ENCODE assay signal across 30 cellular contexts in the genomic region with DNA sequence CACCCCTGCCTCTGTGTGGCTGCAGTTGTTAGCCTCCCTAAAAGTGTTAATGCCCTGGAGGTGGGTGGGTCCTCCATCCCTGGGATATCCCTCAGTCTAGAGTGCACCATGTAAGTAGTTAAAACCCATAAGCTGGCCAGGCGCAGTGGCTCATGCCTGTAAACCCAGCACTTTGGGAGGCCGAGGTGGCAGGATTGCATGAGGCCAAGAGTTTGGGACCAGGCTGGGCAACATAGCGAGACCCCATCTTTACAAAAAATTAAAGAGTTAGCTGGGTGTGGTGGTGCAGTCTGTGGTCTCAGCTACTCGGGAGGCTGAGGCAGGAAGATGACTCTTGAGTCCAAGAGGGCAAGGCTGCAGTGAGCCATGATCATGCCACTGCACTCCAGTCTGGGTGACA. TPM values are rescaled to one million over a fixed set of nuclear protein-coding genes. Genes with fewer than 3 reads are reported as not detected.
"Had no signal": no experiment of that assay in that cellular context is flagged by ENCODE, and none has a peak within 500 bp of the region (broad histone marks: within the 10 kb centered on the region; RNA-seq: fewer than 3 reads in every experiment).

No MANE protein-coding gene starts in this region.

- ATAC-seq: activated CD8-positive, alpha-beta memory T cell treated with anti-CD3 and anti-CD28 coated beads, Interleukin-2, amount 10 ng/mL, durations not matched to agents 7 days and 5 days; activated naive CD4-positive, alpha-beta T cell treated with anti-CD3 and anti-CD28 coated beads, Interleukin-2, amount 50 U/mL, for 72 hours; activated naive CD8-positive, alpha-beta T cell treated with anti-CD3 and anti-CD28 coated beads, Interleukin-2, amount 50 U/mL, for 24 hours; body of pancreas; SK-N-SH treated with all-trans-retinoic acid at 6 μM for 48 hours had no signal

- H3K9me3 Mint-ChIP-seq: activated B cell treated with CpG ODN at 0.5 μM for 24 hours; activated CD4-positive, alpha-beta T cell treated with anti-CD3 and anti-CD28 coated beads, Interleukin-2, amount 10 ng/mL, durations not matched to agents 24 days and 14 days; activated naive CD4-positive, alpha-beta T cell treated with anti-CD3 and anti-CD28 coated beads, Interleukin-2, amount 50 U/mL, for 72 hours; activated naive CD8-positive, alpha-beta T cell treated with anti-CD3 and anti-CD28 coated beads, Interleukin-2, amount 50 U/mL, for 24 hours; activated T-cell treated with anti-CD3 and anti-CD28 coated beads, Interleukin-2, amount 50 U/mL, for 24 hours; activated T-helper 1 cell treated with anti-CD3 and anti-CD28 coated beads, Interleukin-12 subunit alpha, Interleukin-12 subunit beta, Interleukin-2, Interleukin-4 antibody, amounts not matched to agents 30 ng/mL and 10 ng/mL and 1 ng/mL, durations not matched to agents 14 hours and 24 hours and 36 hours had no signal

- H3K27ac ChIP-seq: ascending aorta, body of pancreas, SJSA1 had no signal

- H3K4me3 ChIP-seq: ascending aorta, body of pancreas, MG63, SJSA1 had no signal

- H3K36me3 ChIP-seq: ascending aorta, MG63, SJSA1 had no signal

- H3K4me3 Mint-ChIP-seq: activated B cell treated with CpG ODN at 0.5 μM for 24 hours; activated CD4-positive, alpha-beta T cell treated with anti-CD3 and anti-CD28 coated beads, Interleukin-2, amount 10 ng/mL, durations not matched to agents 24 days and 14 days; activated CD8-positive, alpha-beta memory T cell treated with anti-CD3 and anti-CD28 coated beads, Interleukin-2, amount 10 ng/mL, durations not matched to agents 7 days and 5 days; activated naive CD8-positive, alpha-beta T cell treated with anti-CD3 and anti-CD28 coated beads, Interleukin-2, amount 50 U/mL, for 24 hours; activated T-cell treated with anti-CD3 and anti-CD28 coated beads, Interleukin-2, amount 50 U/mL, for 24 hours; activated T-helper 1 cell treated with anti-CD3 and anti-CD28 coated beads, Interleukin-12 subunit alpha, Interleukin-12 subunit beta, Interleukin-2, Interleukin-4 antibody, amounts not matched to agents 30 ng/mL and 10 ng/mL and 1 ng/mL, durations not matched to agents 14 hours and 24 hours and 36 hours had no signal

- H3K27ac Mint-ChIP-seq: activated B cell treated with CpG ODN at 0.5 μM for 24 hours; activated CD4-positive, alpha-beta T cell treated with anti-CD3 and anti-CD28 coated beads, Interleukin-2, amount 10 ng/mL, durations not matched to agents 24 days and 14 days; activated CD8-positive, alpha-beta memory T cell treated with anti-CD3 and anti-CD28 coated beads, Interleukin-2, amount 10 ng/mL, durations not matched to agents 7 days and 5 days; activated naive CD4-positive, alpha-beta T cell treated with anti-CD3 and anti-CD28 coated beads, Interleukin-2, amount 50 U/mL, for 72 hours; activated naive CD8-positive, alpha-beta T cell treated with anti-CD3 and anti-CD28 coated beads, Interleukin-2, amount 50 U/mL, for 24 hours; activated T-cell treated with anti-CD3 and anti-CD28 coated beads, Interleukin-2, amount 50 U/mL, for 24 hours; activated T-helper 1 cell treated with anti-CD3 and anti-CD28 coated beads, Interleukin-12 subunit alpha, Interleukin-12 subunit beta, Interleukin-2, Interleukin-4 antibody, amounts not matched to agents 30 ng/mL and 10 ng/mL and 1 ng/mL, durations not matched to agents 14 hours and 24 hours and 36 hours had no signal

- H3K36me3 Mint-ChIP-seq: activated CD8-positive, alpha-beta memory T cell treated with anti-CD3 and anti-CD28 coated beads, Interleukin-2, amount 10 ng/mL, durations not matched to agents 7 days and 5 days; activated naive CD4-positive, alpha-beta T cell treated with anti-CD3 and anti-CD28 coated beads, Interleukin-2, amount 50 U/mL, for 72 hours had no signal

- H3K9me3 ChIP-seq: ascending aorta, body of pancreas, MG63, SJSA1 had no signal

- DNase-seq: activated B cell treated with CpG ODN at 0.5 μM for 24 hours; activated CD4-positive, alpha-beta T cell treated with anti-CD3 and anti-CD28 coated beads for 1 hour; activated CD4-positive, alpha-beta T cell treated with anti-CD3 and anti-CD28 coated beads, Interleukin-2, amount 10 ng/mL, durations not matched to agents 24 days and 14 days; activated CD4-positive, alpha-beta T cell treated with anti-CD3 and anti-CD28 coated beads, Interleukin-2, amount 50 U/mL, for 48 hours; activated CD8-positive, alpha-beta memory T cell treated with anti-CD3 and anti-CD28 coated beads, Interleukin-2, amount 10 ng/mL, durations not matched to agents 7 days and 5 days; activated effector memory CD4-positive, alpha-beta T cell treated with Interleukin-2 at 50 U/mL for 16 hours; activated naive CD4-positive, alpha-beta T cell; activated naive CD8-positive, alpha-beta T cell treated with anti-CD3 and anti-CD28 coated beads, Interleukin-2, amount 50 U/mL, for 24 hours; activated T-cell treated with anti-CD3 and anti-CD28 coated beads, Interleukin-2, amount 50 U/mL, for 24 hours; amniotic stem cell; body of pancreas; central memory CD4-positive, alpha-beta T cell; MG63; NCI-H1105; NCI-H1436; NCI-H1694 treated with DMSO at 0.1 percent for 48 hours; NCI-H2029 treated with DMSO at 0.1 percent for 48 hours; NCI-H345; NCI-H510A treated with DMSO at 0.1 percent for 48 hours; NCI-H69; SHP77; SW 1271 had no signal

- H3K4me1 Mint-ChIP-seq: activated naive CD8-positive, alpha-beta T cell treated with anti-CD3 and anti-CD28 coated beads, Interleukin-2, amount 50 U/mL, for 24 hours had no signal

- H3K27me3 Mint-ChIP-seq: activated CD4-positive, alpha-beta T cell treated with anti-CD3 and anti-CD28 coated beads, Interleukin-2, amount 10 ng/mL, durations not matched to agents 24 days and 14 days; activated naive CD8-positive, alpha-beta T cell treated with anti-CD3 and anti-CD28 coated beads, Interleukin-2, amount 50 U/mL, for 24 hours had no signal

- H3K27me3 ChIP-seq: ascending aorta, body of pancreas, MG63, SJSA1 had no signal

RNA-seq across cellular contexts. Expression of a gene that starts 10.3 kb away (rescaled TPM):
- total RNA-seq: activated B cell treated with CpG ODN at 0.5 μM for 24 hours; activated CD4-positive, alpha-beta T cell treated with anti-CD3 and anti-CD28 coated beads, Interleukin-2, amount 10 ng/mL, durations not matched to agents 24 days and 14 days; activated CD8-positive, alpha-beta memory T cell treated with anti-CD3 and anti-CD28 coated beads, Interleukin-2, amount 10 ng/mL, durations not matched to agents 7 days and 5 days; activated naive CD4-positive, alpha-beta T cell treated with anti-CD3 and anti-CD28 coated beads, Interleukin-2, amount 50 U/mL, for 72 hours; activated T-helper 1 cell treated with anti-CD3 and anti-CD28 coated beads, Interleukin-12 subunit alpha, Interleukin-12 subunit beta, Interleukin-2, Interleukin-4 antibody, amounts not matched to agents 30 ng/mL and 10 ng/mL and 1 ng/mL, durations not matched to agents 14 hours and 24 hours and 36 hours; bronchial epithelial cell; chondrocyte; T-helper 1 cell treated with Interleukin-12 subunit alpha and Interleukin-12 subunit beta and Interleukin-4 antibody, amounts not matched to agents 30 ng/mL and 1 ng/mL, for 36 hours had no signal

RNA-seq across cellular contexts. Expression of a gene that starts 20.2 kb away (rescaled TPM):
- total RNA-seq: activated CD4-positive, alpha-beta T cell treated with anti-CD3 and anti-CD28 coated beads, Interleukin-2, amount 10 ng/mL, durations not matched to agents 24 days and 14 days; activated CD8-positive, alpha-beta memory T cell treated with anti-CD3 and anti-CD28 coated beads, Interleukin-2, amount 10 ng/mL, durations not matched to agents 7 days and 5 days; ascending aorta; body of pancreas; bronchial epithelial cell; SJSA1 had no signal
